In the genomic region with DNA sequence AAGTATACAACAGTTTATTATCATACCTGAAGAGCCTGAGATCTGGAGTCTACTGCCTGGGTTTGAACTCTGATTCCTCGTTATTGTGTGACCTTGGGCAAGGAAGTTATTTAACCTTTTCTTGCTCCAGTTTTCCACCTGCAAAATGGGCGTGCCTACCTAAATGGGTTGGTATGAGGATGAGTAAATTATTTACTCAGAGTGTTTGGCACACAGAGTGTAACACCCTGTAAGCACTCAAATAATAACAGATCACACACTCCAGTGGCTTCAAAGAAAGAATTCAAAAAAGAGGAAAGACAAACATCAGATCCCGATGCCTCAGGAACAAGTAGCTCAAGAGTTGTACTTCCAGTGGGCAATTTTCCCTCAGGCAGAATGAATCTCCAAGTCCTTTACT, we compare ENCODE assay signal across 21 cellular contexts. TPM values are rescaled to one million over a fixed set of nuclear protein-coding genes. Genes with fewer than 3 reads are reported as not detected.
A peak's percentile ranks its signal among the peaks of the same experiment; 100 is the strongest.
DNase-seq lines count a peak whose midpoint lies in the region; ATAC-seq and TF ChIP-seq lines count a peak whose summit lies in the region.
"Had no signal": no experiment of that assay in that cellular context is flagged by ENCODE, and none has a peak within 500 bp of the region (broad histone marks: within the 10 kb centered on the region; RNA-seq: fewer than 3 reads in every experiment).

No MANE protein-coding gene starts in this region.

- BruUV-seq in PC-9 (replicated peaks; lab: Mats Ljungman, UMichigan) = no TSS peak

- ATAC-seq in left lung (peak; percentile 44), HG03196 (IDR thresholded peaks at IDR 0.05; ENCODE audit: unreplicated experiment) (no peak), HG02840 (IDR thresholded peaks at IDR 0.05; ENCODE audit: low FRiP score, unreplicated experiment) (no peak)
- ATAC-seq: T-cell had no signal

- H3K27ac ChIP-seq in PC-9 (no peak overlapping the region), left lung (no peak overlapping the region)
- H3K27ac ChIP-seq: BLaER1 had no signal

- H3F3A ChIP-seq in PC-9 (ENCODE audit: insufficient read depth, low read depth) = peaks cover 8% of the 10 kb centered on the region; the same call in 1 of the 2 replicates

- POLR2A ChIA-PET in PC-9 (lab: Charles Lee; ENCODE audit: unreplicated experiment) = no interaction called here

- H3K9me3 ChIP-seq in PC-9 (ENCODE audit: insufficient read depth, low read depth) (peaks cover 7% of the 10 kb centered on the region; the same call in 1 of the 2 replicates), left lung (peaks cover 0 to 4% of the 10 kb centered on the region in 2 donors)
- H3K9me3 ChIP-seq: SK-N-SH had no signal

- no peak overlapping the region for H2AFZ ChIP-seq in PC-9

- CTCF ChIA-PET in PC-9 (lab: Charles Lee) = no interaction called here

- H3K79me2 ChIP-seq in PC-9 (ENCODE audit: low read depth) = no peaks in the 10 kb centered on the region

- no peaks in the 10 kb centered on the region for H4K20me1 ChIP-seq in PC-9 (ENCODE audit: insufficient read depth)
- H4K20me1 ChIP-seq: BLaER1 had no signal

- no peaks in the 10 kb centered on the region for H3K36me3 ChIP-seq in PC-9 (ENCODE audit: low read depth)
- no peaks in the 10 kb centered on the region for H3K36me3 ChIP-seq in left lung
- H3K36me3 ChIP-seq: BLaER1 had no signal

- H3K4me3 ChIP-seq in PC-9 (no peak overlapping the region), left lung (no peak overlapping the region)
- H3K4me3 ChIP-seq: BLaER1 had no signal

- TF ChIP-seq CTCF in PC-9 (conservative IDR thresholded peaks at IDR 0.05) (no peak), left lung (IDR thresholded peaks at IDR 0.05) (no peak)

- H3K27me3 ChIP-seq in PC-9 (ENCODE audit: insufficient read depth, low read depth) (no peaks in the 10 kb centered on the region), left lung (peaks cover 25 to 54% of the 10 kb centered on the region in 2 donors)
- H3K27me3 ChIP-seq: BLaER1 had no signal

- DNase-seq in DMS53 (lab: John Stamatoyannopoulos, UW) (peak; percentile 85), NCI-H1417 (lab: John Stamatoyannopoulos, UW) (peak in 2 of 3 experiments; percentile 34 to 75), PC-9 (peak in 1 of 2 experiments; percentile 92), left lung (no peak)
- no peak for DNase-seq in NK-92 treated with Interleukin-12 subunit alpha and Interleukin-12 subunit beta, amount 100 ng/mL, for 24 hours (lab: John Stamatoyannopoulos, UW)
- DNase-seq: CD4-positive, alpha-beta memory T cell; DMS79; KG1; MV-4-11; NCI-H1436 treated with DMSO at 0.1 percent for 48 hours; NCI-H2081; NCI-H524; SHP77; SK-N-SH; T-cell had no signal

- H3K4me2 ChIP-seq in PC-9 = peak overlapping the region; percentile 1
- H3K4me2 ChIP-seq: BLaER1, SK-N-SH had no signal

- H3K4me1 ChIP-seq in PC-9 (replicated peaks; ENCODE audit: insufficient read depth) = peaks cover 15% of the 10 kb centered on the region
- no peaks in the 10 kb centered on the region for H3K4me1 ChIP-seq in left lung
- H3K4me1 ChIP-seq: BLaER1 had no signal

- intact Hi-C loops in PC-9 (cut with micrococcal nuclease; ENCODE audit: unreplicated experiment) = no loop called here
- intact Hi-C loops in left lung (cut with DNase I) = no loop called here

- H3K9me2 ChIP-seq in PC-9 (ENCODE audit: insufficient read depth) = no peaks in the 10 kb centered on the region
- H3K9me2 ChIP-seq: SK-N-SH had no signal

RNA-seq across cellular contexts. Expression of a gene that starts 2.4 kb away (rescaled TPM):
- total RNA-seq in PC-9 (2021) = not detected in 2 replicates
- total RNA-seq in left lung = under 1 TPM; 0.09 to 0.99 TPM
- total RNA-seq: A673; CD4-positive, alpha-beta memory T cell; H1; RPMI7951; T-cell had no signal

Comparison
In these comparisons a context has a peak if more than half of its experiments do, and no peak if none do; other contexts are left out.
1. DNase-seq: peak in DMS53 (single experiment) and NCI-H1417 (2 of 3); none in left lung (0 of 2) and NK-92 treated with Interleukin-12 subunit alpha and Interleukin-12 subunit beta, amount 100 ng/mL, for 24 hours (single experiment).